27 cellular contexts compared by ENCODE assay signal in genomic region chr5:134489227-134489944, GRCh38. TPM values are rescaled to one million over a fixed set of nuclear protein-coding genes. Genes with fewer than 3 reads are reported as not detected.
A peak's percentile ranks its signal among the peaks of the same experiment; 100 is the strongest.
DNase-seq lines count a peak whose midpoint lies in the region; ATAC-seq, FAIRE-seq and TF ChIP-seq lines count a peak whose summit lies in the region.
"Had no signal": no experiment of that assay in that cellular context is flagged by ENCODE, and none has a peak within 500 bp of the region (broad histone marks: within the 10 kb centered on the region; RNA-seq: fewer than 3 reads in every experiment).

No MANE protein-coding gene starts in this region.

- CTCF ChIA-PET in K562 (lab: Yijun Ruan, JAX; ENCODE audit: low intra/inter-chr PET ratio) = no interaction called here
- CTCF ChIA-PET in HepG2 (lab: Yijun Ruan, JAX; ENCODE audit: low intra/inter-chr PET ratio, low total read pairs) = no interaction called here
- CTCF ChIA-PET in OCI-LY7 (lab: Charles Lee; ENCODE audit: unreplicated experiment) = interaction anchor here (0.6 kb wide), 1 partner anchor 61 kb away, joined by 3 read pairs; no protein-coding TSS in a partner anchor

- no peaks in the 10 kb centered on the region for H3K36me3 ChIP-seq in K562 (ENCODE audit: control insufficient read depth, insufficient read depth, low read length)
- H3K36me3 ChIP-seq in HepG2 (replicated peaks in 1 of 2; ENCODE audit: control insufficient read depth in 1 of 2, insufficient read depth in 2 of 2, low read length in 2 of 2) = no peaks in the 10 kb centered on the region
- no peaks in the 10 kb centered on the region for H3K36me3 ChIP-seq in stomach
- no peaks in the 10 kb centered on the region for H3K36me3 ChIP-seq in OCI-LY7 (ENCODE audit: insufficient read depth, low read length)
- H3K36me3 ChIP-seq: SJSA1 had no signal

- 63% methylated on average over 6 of the region's 7 CpGs for WGBS in K562 (ENCODE audit: insufficient coverage, low coverage, missing lambda C conversion rate)
- WGBS in HepG2 (ENCODE audit: low lambda C conversion rate) = 39% methylated on average over 5 of the region's 7 CpGs
- 90 to 97% (median 94%) methylated on average over 7 of the region's 7 CpGs for WGBS in stomach, 5 donors

- DNase-seq in activated CD4-positive, CD25-positive, alpha-beta regulatory T cell treated with anti-CD3 and anti-CD28 coated beads, Interleukin-2, amount 50 U/mL, for 72 hours = peak; percentile 18
- DNase-seq in activated CD4-positive, CD25-positive, alpha-beta regulatory T cell (lab: John Stamatoyannopoulos, UW) = no peak
- peak in 1 of 4 experiments; percentile 5 for DNase-seq in K562 (ENCODE audit: extremely low read depth in 1 of 4, low spot score in 3 of 4)
- DNase-seq in HepG2 (ENCODE audit: low spot score) = no peak
- peak; percentile 1 for DNase-seq in stomach
- no peak for DNase-seq in OCI-LY7 (ENCODE audit: low spot score)
- no peak for DNase-seq in occipital lobe (lab: John Stamatoyannopoulos, UW)
- no peak for DNase-seq in GDM1 (lab: John Stamatoyannopoulos, UW)
- DNase-seq: Caco-2; CD8-positive, alpha-beta T cell; EL; GF-D8; Kasumi-1; NCI-H1105 treated with DMSO at 0.1 percent for 48 hours; NCI-H146; NCI-H1930; NCI-H2107; NCI-H524; NCI-H774; PC-3 had no signal

- POLR2A ChIA-PET in K562 (lab: Yijun Ruan, JAX) = interaction anchor here (0.6 kb wide), 1 partner anchor 26 kb away, joined by 3 read pairs; no protein-coding TSS in a partner anchor
- POLR2A ChIA-PET in HepG2 (lab: Yijun Ruan, JAX) = no interaction called here
- POLR2A ChIA-PET in OCI-LY7 (lab: Charles Lee) = no interaction called here

- TF ChIP-seq CTCF in K562 (IDR thresholded peaks at IDR 0.05 in 2 of 3, conservative IDR thresholded peaks at IDR 0.05 in 1 of 3; ENCODE audit: insufficient read depth in 2 of 3, low read depth in 1 of 3, low read length in 3 of 3) = no peak
- no peak for TF ChIP-seq CTCF in HepG2 (CRISPR knock-in tag; IDR thresholded peaks at IDR 0.05)
- TF ChIP-seq CTCF in stomach (IDR thresholded peaks at IDR 0.05) = no peak
- TF ChIP-seq CTCF in OCI-LY7 (conservative IDR thresholded peaks at IDR 0.05; ENCODE audit: low read length) = no peak

- no peak for TF ChIP-seq RAD21 in K562 (CRISPR knock-in tag; conservative IDR thresholded peaks at IDR 0.05 in 1 of 2, IDR thresholded peaks at IDR 0.05 in 1 of 2)
- TF ChIP-seq RAD21 in HepG2 (CRISPR knock-in tag; IDR thresholded peaks at IDR 0.05) = no peak

- H3K9ac ChIP-seq in K562 (ENCODE audit: insufficient read depth in 1 of 2, low read depth in 2 of 2, low read length in 2 of 2) (peak overlapping the region in 1 of 2 experiments; percentile 22; a peak in 1 of 4 replicates), HepG2 (ENCODE audit: insufficient read depth, low read depth, low read length) (no peak overlapping the region)

- H3K9me3 ChIP-seq in K562 (replicated peaks; ENCODE audit: control insufficient read depth, insufficient read depth, low read depth, low read length) (no peaks in the 10 kb centered on the region), HepG2 (ENCODE audit: low read length) (no peaks in the 10 kb centered on the region), stomach (no peaks in the 10 kb centered on the region), OCI-LY7 (ENCODE audit: low read length) (0 out of 2 replicates have a peak, but pooled peaks cover 5% of the 10 kb centered on the region)
- H3K9me3 ChIP-seq: Caco-2, SJSA1 had no signal

- BruUV-seq in K562 (replicated peaks; lab: Mats Ljungman, UMichigan) (no TSS peak), HepG2 (replicated peaks; lab: Mats Ljungman, UMichigan) (no TSS peak), OCI-LY7 (replicated peaks; lab: Mats Ljungman, UMichigan) (no TSS peak)

- H3K27ac ChIP-seq in K562 (ENCODE audit: extremely low read depth, low read depth, low read length) (no peak overlapping the region), HepG2 (ENCODE audit: extremely low read length, insufficient read depth, low read length) (no peak overlapping the region), stomach (no peak overlapping the region), OCI-LY7 (ENCODE audit: low read depth, low read length, poor library complexity, severe bottlenecking) (no peak overlapping the region)
- H3K27ac ChIP-seq: 22Rv1, C4-2B, SJSA1 had no signal

- no peak overlapping the region for H3K4me2 ChIP-seq in K562 (ENCODE audit: insufficient read depth, low read length)
- H3K4me2 ChIP-seq in HepG2 (ENCODE audit: low read depth, low read length) = no peak overlapping the region
- no peak overlapping the region for H3K4me2 ChIP-seq in OCI-LY7 (ENCODE audit: low read length)

- no peak for FAIRE-seq in K562 (lab: Jason Lieb, UNC)
- no peak for FAIRE-seq in HepG2 (lab: Jason Lieb, UNC)
- FAIRE-seq: GM12891, GM19239 had no signal

- H3K4me3 ChIP-seq in K562 = no peak overlapping the region
- no peak overlapping the region for H3K4me3 ChIP-seq in HepG2 (replicated peaks in 1 of 3; ENCODE audit: insufficient read depth in 1 of 3, low read depth in 2 of 3, low read length in 3 of 3)
- H3K4me3 ChIP-seq in stomach = no peak overlapping the region
- H3K4me3 ChIP-seq in OCI-LY7 (ENCODE audit: low read depth, low read length, poor library complexity, severe bottlenecking) = no peak overlapping the region
- H3K4me3 ChIP-seq: SJSA1 had no signal

- H3K27me3 ChIP-seq in K562 (ENCODE audit: control insufficient read depth in 2 of 2, insufficient read depth in 2 of 2, low read length in 2 of 2) = no peaks in the 10 kb centered on the region
- H3K27me3 ChIP-seq in HepG2 (ENCODE audit: control insufficient read depth in 1 of 2, insufficient read depth in 2 of 2, low read length in 2 of 2) = peaks cover 0 to 15% of the 10 kb centered on the region in 2 experiments; a peak in 2 of 5 replicates
- H3K27me3 ChIP-seq in stomach = no peaks in the 10 kb centered on the region
- H3K27me3 ChIP-seq: SJSA1 had no signal

- H3K9me2 ChIP-seq in OCI-LY7 (ENCODE audit: insufficient read depth, low read length) = no peaks in the 10 kb centered on the region

- H3K9me1 ChIP-seq in K562 (ENCODE audit: control insufficient read depth, insufficient read depth, low read length) = no peaks in the 10 kb centered on the region

- intact Hi-C loops in K562 (cut with micrococcal nuclease) = no loop called here
- intact Hi-C loops in HepG2 (cut with micrococcal nuclease; ENCODE audit: unreplicated experiment) = no loop called here
- intact Hi-C loops in stomach (cut with DNase I; ENCODE audit: low total_unique reads) = no loop called here
- intact Hi-C loops in OCI-LY7 (cut with micrococcal nuclease; ENCODE audit: unreplicated experiment) = no loop called here

- no peak overlapping the region for H2AFZ ChIP-seq in K562 (ENCODE audit: low read depth, low read length)
- H2AFZ ChIP-seq in HepG2 (ENCODE audit: low read length) = no peak overlapping the region
- no peak overlapping the region for H2AFZ ChIP-seq in OCI-LY7 (ENCODE audit: low read length)

- in situ Hi-C loops in K562 (cut with MboI) = no loop called here
- in situ Hi-C loops in HepG2 (cut with HindIII; ENCODE audit: extremely low pct_ligation_motif_present, low pct_unique_long_range_greater_than_20kb) = no loop called here

- H4K20me1 ChIP-seq in K562 (replicated peaks; ENCODE audit: control insufficient read depth, insufficient read depth, low read length) (no peaks in the 10 kb centered on the region), HepG2 (ENCODE audit: insufficient read depth, low read length) (no peaks in the 10 kb centered on the region), OCI-LY7 (ENCODE audit: insufficient read depth, low read length) (no peaks in the 10 kb centered on the region)

- TF ChIP-seq EP300 in K562 (IDR thresholded peaks at IDR 0.05; ENCODE audit: low read length) (no peak), HepG2 (IDR thresholded peaks at IDR 0.05; ENCODE audit: low read depth in 2 of 2, low read length in 2 of 2) (no peak), HepG2 (CRISPR knock-in tag; IDR thresholded peaks at IDR 0.05; ENCODE audit: borderline replicate concordance) (no peak), stomach (IDR thresholded peaks at IDR 0.05) (no peak)

- H3K4me1 ChIP-seq in K562 (replicated peaks in 1 of 2; ENCODE audit: control insufficient read depth in 2 of 2, insufficient read depth in 2 of 2, low read length in 2 of 2) = peaks cover 0 to 14% of the 10 kb centered on the region in 2 experiments; a peak in 1 of 5 replicates
- H3K4me1 ChIP-seq in HepG2 (ENCODE audit: insufficient read depth, low read length) = peaks cover 10% of the 10 kb centered on the region
- H3K4me1 ChIP-seq in stomach = no peaks in the 10 kb centered on the region
- H3K4me1 ChIP-seq in OCI-LY7 (ENCODE audit: insufficient read depth, low read length, poor library complexity, severe bottlenecking) = no peaks in the 10 kb centered on the region
- H3K4me1 ChIP-seq: Caco-2, SJSA1 had no signal

- no peaks in the 10 kb centered on the region for H3K79me2 ChIP-seq in K562 (ENCODE audit: control insufficient read depth, insufficient read depth, low read length)
- no peaks in the 10 kb centered on the region for H3K79me2 ChIP-seq in HepG2 (ENCODE audit: insufficient read depth, low read length)
- H3K79me2 ChIP-seq in OCI-LY7 (ENCODE audit: insufficient read depth, low read depth, low read length) = no peaks in the 10 kb centered on the region

- ATAC-seq in K562 (peak; percentile 32; the same call in 2 of the 3 replicates), HepG2 (no peak)
- ATAC-seq: CD8-positive, alpha-beta T cell; HCT116; PC-3; Right ventricle myocardium inferior had no signal

- TF ChIP-seq POLR2A in K562 (conservative IDR thresholded peaks at IDR 0.05) = no peak
- no peak for TF ChIP-seq POLR2A in HepG2 (IDR thresholded peaks at IDR 0.05; ENCODE audit: insufficient read depth in 1 of 2, low read depth in 2 of 2, low read length in 2 of 2)
- TF ChIP-seq POLR2A in stomach (IDR thresholded peaks at IDR 0.05) = no peak

RNA-seq across cellular contexts. Expression of gene JADE2, which starts 36.1 kb away (rescaled TPM):
- 12.7 and 26.6 TPM in 2 replicates for total RNA-seq in K562 (2011; cell fraction: chromatin; rRNA removed; ENCODE audit: low replicate concordance)
- total RNA-seq in K562 (2011; cell fraction: nucleolus; rRNA removed) = 12.9 and 14.5 TPM in 2 replicates
- 7.6 and 9.2 TPM in 2 replicates for total RNA-seq in K562 (2011; cell fraction: nucleoplasm; rRNA removed)
- total RNA-seq in K562 (2014; rRNA removed) = 14.5 and 22.8 TPM in 2 replicates
- 6.9 and 8.3 TPM in 2 replicates for total RNA-seq in K562 (2014; rRNA removed; fragmentation: Illumina TruSeq; extraction: Trizol)
- 13.7 and 14.1 TPM in 2 replicates for total RNA-seq in K562 (2015; rRNA removed; fragmentation: Illumina TruSeq; extraction: Trizol)
- 22.2 and 23.3 TPM in 2 replicates for total RNA-seq in K562 (2021)
- 8.8 and 9.4 TPM in 2 replicates for polyA plus RNA-seq in K562 (2011; rRNA removed)
- 7.8 and 14.9 TPM in 2 replicates for polyA plus RNA-seq in K562 (2011; cell fraction: cytosol; rRNA removed)
- 10.6 and 18.6 TPM in 2 replicates for polyA plus RNA-seq in K562 (2011; cell fraction: nucleus; rRNA removed)
- 9.5 and 15.4 TPM in 2 replicates for polyA plus RNA-seq in K562 (2012)
- polyA plus RNA-seq in K562 (2014; fragmentation: Illumina TruSeq; extraction: Trizol) = 9.1 and 10.9 TPM in 2 replicates
- under 1 TPM; 0.50 to 0.55 TPM for polyA plus RNA-seq in K562 (2014; fragmentation: Nextera tagmentation; extraction: Ambion mirVana)
- 6.0 and 10.8 TPM in 2 replicates for polyA plus RNA-seq in K562 (2014; rRNA removed)
- 11.5 and 14.4 TPM in 2 replicates for polyA minus RNA-seq in K562 (2011; rRNA and poly(A)+ RNA removed)
- 13.0 and 13.2 TPM in 2 replicates for polyA minus RNA-seq in K562 (2011; cell fraction: cytosol; rRNA and poly(A)+ RNA removed)
- 9.4 TPM in 2 replicates for polyA minus RNA-seq in K562 (2011; cell fraction: nucleus; rRNA and poly(A)+ RNA removed)
- total RNA-seq in HepG2 (2016; rRNA removed; fragmentation: Illumina TruSeq; extraction: Trizol) = 15.1 and 15.6 TPM in 2 replicates
- total RNA-seq in HepG2 (2016; cell fraction: cytosol; rRNA removed; fragmentation: Illumina TruSeq; extraction: Trizol; ENCODE audit: low read depth) = 3.9 and 4.4 TPM in 2 replicates
- 15.7 and 16.4 TPM in 2 replicates for total RNA-seq in HepG2 (2016; cell fraction: insoluble cytoplasmic fraction; rRNA removed; fragmentation: Illumina TruSeq; extraction: Trizol)
- 9.9 and 14.2 TPM in 2 replicates for total RNA-seq in HepG2 (2016; cell fraction: membrane; rRNA removed; fragmentation: Illumina TruSeq; extraction: Trizol)
- 10.7 and 11.7 TPM in 2 replicates for total RNA-seq in HepG2 (2016; cell fraction: nucleus; rRNA removed; fragmentation: Illumina TruSeq; extraction: Trizol)
- polyA plus RNA-seq in HepG2 (2011; rRNA removed) = 7.5 and 9.1 TPM in 2 replicates
- 6.2 and 7.4 TPM in 2 replicates for polyA plus RNA-seq in HepG2 (2011; cell fraction: cytosol; rRNA removed)
- polyA plus RNA-seq in HepG2 (2011; cell fraction: nucleus; rRNA removed) = 10.9 and 11.6 TPM in 2 replicates
- polyA plus RNA-seq in HepG2 (2012) = 5.4 and 7.6 TPM in 2 replicates
- 1.7 and 2.3 TPM in 2 replicates for polyA plus RNA-seq in HepG2 (2016; cell fraction: cytosol; fragmentation: Illumina TruSeq; extraction: Trizol; ENCODE audit: low read depth)
- polyA plus RNA-seq in HepG2 (2016; cell fraction: insoluble cytoplasmic fraction; fragmentation: Illumina TruSeq; extraction: Trizol; ENCODE audit: low read depth) = 10.3 and 12.8 TPM in 2 replicates
- 4.9 and 6.8 TPM in 2 replicates for polyA plus RNA-seq in HepG2 (2016; cell fraction: membrane; fragmentation: Illumina TruSeq; extraction: Trizol; ENCODE audit: low read depth)
- polyA plus RNA-seq in HepG2 (2016; cell fraction: nucleus; fragmentation: Illumina TruSeq; extraction: Trizol; ENCODE audit: insufficient read depth, low read depth) = 12.5 and 13.5 TPM in 2 replicates
- polyA minus RNA-seq in HepG2 (2011; rRNA and poly(A)+ RNA removed; ENCODE audit: low replicate concordance) = 17.4 and 97.1 TPM in 2 replicates
- 6.2 and 12.3 TPM in 2 replicates for polyA minus RNA-seq in HepG2 (2011; cell fraction: cytosol; rRNA and poly(A)+ RNA removed)
- polyA minus RNA-seq in HepG2 (2011; cell fraction: nucleus; rRNA and poly(A)+ RNA removed) = 7.2 and 7.7 TPM in 2 replicates
- 100 to 1,000 TPM in 1 of 5 donors, 10 to 100 TPM in 4; 16.7 to 109 (median 47.3) TPM for total RNA-seq in stomach
- polyA plus RNA-seq in stomach = 10 to 100 TPM in 1 of 3 donors, 1 to 10 TPM in 2; 6.2 to 13.0 (median 6.6) TPM
- total RNA-seq in OCI-LY7 (2014; rRNA removed; shearing (Covaris generic)) = 32.3 and 37.6 TPM in 2 replicates
- total RNA-seq in OCI-LY7 (2022) = 67.0 and 70.5 TPM in 2 replicates
- total RNA-seq in occipital lobe = 3.7 TPM

Comparison
In these comparisons a context has a peak if more than half of its experiments do, and no peak if none do; other contexts are left out.
1. DNase-seq: peak in activated CD4-positive, CD25-positive, alpha-beta regulatory T cell treated with anti-CD3 and anti-CD28 coated beads, Interleukin-2, amount 50 U/mL, for 72 hours (single experiment) and stomach (single experiment); none in activated CD4-positive, CD25-positive, alpha-beta regulatory T cell (0 of 4), HepG2 (single experiment), OCI-LY7 (single experiment), occipital lobe (single experiment) and GDM1 (single experiment).